Comparison of ENCODE assay signal across 9 cellular contexts in genomic region chr20:21513181-21513663, GRCh38. TPM values are rescaled to one million over a fixed set of nuclear protein-coding genes. Genes with fewer than 3 reads are reported as not detected.
A peak's percentile ranks its signal among the peaks of the same experiment; 100 is the strongest.
DNase-seq lines count a peak whose midpoint lies in the region; ATAC-seq and TF ChIP-seq lines count a peak whose summit lies in the region.
"Had no signal": no experiment of that assay in that cellular context is flagged by ENCODE, and none has a peak within 500 bp of the region (broad histone marks: within the 10 kb centered on the region; RNA-seq: fewer than 3 reads in every experiment).

No MANE protein-coding gene starts in this region.

- H3K27ac Mint-ChIP-seq in activated CD4-positive, alpha-beta T cell treated with anti-CD3 and anti-CD28 coated beads, Interleukin-2, amount 10 ng/mL, durations not matched to agents 7 days and 5 days, result peak overlapping the region; percentile 54
- no peak overlapping the region for H3K27ac Mint-ChIP-seq in glutamatergic neuron (ENCODE audit: unreplicated experiment)
- H3K27ac Mint-ChIP-seq: activated CD8-positive, alpha-beta memory T cell treated with anti-CD3 and anti-CD28 coated beads, Interleukin-2, amount 10 ng/mL, durations not matched to agents 7 days and 5 days had no signal

- no peak for DNase-seq in activated CD4-positive, alpha-beta T cell treated with anti-CD3 and anti-CD28 coated beads, Interleukin-2, amount 10 ng/mL, durations not matched to agents 7 days and 5 days
- DNase-seq in activated CD4-positive, alpha-beta T cell treated with anti-CD3 and anti-CD28 coated beads, Interleukin-2, amount 50 U/mL, for 1 hour, result no peak
- DNase-seq in glutamatergic neuron (peak; percentile 19), pons (ENCODE audit: low spot score) (no peak)
- DNase-seq in stimulated activated CD8-positive, alpha-beta memory T cell treated with anti-CD3 and anti-CD28 coated beads, Interleukin-4, amount 100 ng/mL, for 48 hours, result peak; percentile 36
- no peak for DNase-seq in stimulated activated CD4-positive, alpha-beta T cell treated with anti-CD3 and anti-CD28 coated beads, Interleukin-4, amount 100 ng/mL, for 24 hours

- H3K36me3 Mint-ChIP-seq in activated CD4-positive, alpha-beta T cell treated with anti-CD3 and anti-CD28 coated beads, Interleukin-2, amount 10 ng/mL, durations not matched to agents 7 days and 5 days (ENCODE audit: low read depth), result peaks cover 3% of the 10 kb centered on the region
- H3K36me3 Mint-ChIP-seq in glutamatergic neuron (ENCODE audit: unreplicated experiment), result no peaks in the 10 kb centered on the region

- ATAC-seq in SK-N-SH treated with all-trans-retinoic acid at 6 μM for 48 hours, result peak; percentile 26; the same call in 2 of the 3 replicates
- no peak for ATAC-seq in HG03460 (IDR thresholded peaks at IDR 0.05; ENCODE audit: unreplicated experiment)
- ATAC-seq: activated CD8-positive, alpha-beta memory T cell treated with anti-CD3 and anti-CD28 coated beads, Interleukin-2, amount 10 ng/mL, durations not matched to agents 7 days and 5 days had no signal

- H3K4me1 Mint-ChIP-seq in activated CD4-positive, alpha-beta T cell treated with anti-CD3 and anti-CD28 coated beads, Interleukin-2, amount 10 ng/mL, durations not matched to agents 7 days and 5 days, result peaks cover 24% of the 10 kb centered on the region
- peaks cover 21% of the 10 kb centered on the region for H3K4me1 Mint-ChIP-seq in glutamatergic neuron (ENCODE audit: low read depth, unreplicated experiment)

- POLR2A ChIA-PET in activated CD4-positive, alpha-beta T cell treated with anti-CD3 and anti-CD28 coated beads, Interleukin-2, amount 10 ng/mL, durations not matched to agents 7 days and 5 days (lab: Charles Lee), result no interaction called here

- TF ChIP-seq CTCF in glutamatergic neuron (IDR thresholded peaks at IDR 0.05; ENCODE audit: partially characterized antibody, unreplicated experiment), result no peak

- peaks cover 79% of the 10 kb centered on the region for H3K27me3 Mint-ChIP-seq in activated CD4-positive, alpha-beta T cell treated with anti-CD3 and anti-CD28 coated beads, Interleukin-2, amount 10 ng/mL, durations not matched to agents 7 days and 5 days
- H3K27me3 Mint-ChIP-seq in glutamatergic neuron (ENCODE audit: unreplicated experiment), result peaks cover 44% of the 10 kb centered on the region

- no peak overlapping the region for H3K4me3 Mint-ChIP-seq in activated CD4-positive, alpha-beta T cell treated with anti-CD3 and anti-CD28 coated beads, Interleukin-2, amount 10 ng/mL, durations not matched to agents 7 days and 5 days
- no peak overlapping the region for H3K4me3 Mint-ChIP-seq in glutamatergic neuron (ENCODE audit: unreplicated experiment)
- H3K4me3 Mint-ChIP-seq: activated CD8-positive, alpha-beta memory T cell treated with anti-CD3 and anti-CD28 coated beads, Interleukin-2, amount 10 ng/mL, durations not matched to agents 7 days and 5 days had no signal

- H3K9me3 Mint-ChIP-seq in activated CD4-positive, alpha-beta T cell treated with anti-CD3 and anti-CD28 coated beads, Interleukin-2, amount 10 ng/mL, durations not matched to agents 7 days and 5 days, result no peaks in the 10 kb centered on the region
- peaks cover 21% of the 10 kb centered on the region for H3K9me3 Mint-ChIP-seq in glutamatergic neuron (ENCODE audit: unreplicated experiment)

- CTCF ChIA-PET in activated CD4-positive, alpha-beta T cell treated with anti-CD3 and anti-CD28 coated beads, Interleukin-2, amount 10 ng/mL, durations not matched to agents 7 days and 5 days (lab: Charles Lee), result no interaction called here

TF ChIP-seq in SK-N-SH treated with all-trans-retinoic acid at 6 μM for 48 hours, 23 proteins besides CTCF, POLR2A, EP300 and RAD21 (continues in another document):
- TF ChIP-seq TCF4 (CRISPR knock-in tag; IDR thresholded peaks at IDR 0.05; ENCODE audit: borderline replicate concordance) (no peak), CSDC2 (CRISPR knock-in tag; IDR thresholded peaks at IDR 0.05) (no peak), SNAI2 (CRISPR knock-in tag; IDR thresholded peaks at IDR 0.05) (no peak), CSRNP3 (CRISPR knock-in tag; IDR thresholded peaks at IDR 0.05) (no peak), ZC3H10 (CRISPR knock-in tag; IDR thresholded peaks at IDR 0.05) (no peak), ZNF8 (CRISPR knock-in tag; IDR thresholded peaks at IDR 0.05) (no peak), TOX (CRISPR knock-in tag; IDR thresholded peaks at IDR 0.05; ENCODE audit: borderline replicate concordance) (no peak), TSHZ2 (CRISPR knock-in tag; IDR thresholded peaks at IDR 0.05) (no peak), RARB (CRISPR knock-in tag; IDR thresholded peaks at IDR 0.05) (no peak), PATZ1 (CRISPR knock-in tag; IDR thresholded peaks at IDR 0.05; ENCODE audit: borderline replicate concordance) (no peak), ZNF565 (CRISPR knock-in tag; conservative IDR thresholded peaks at IDR 0.05; ENCODE audit: low read depth) (no peak)
- TF ChIP-seq, protein P1, sequence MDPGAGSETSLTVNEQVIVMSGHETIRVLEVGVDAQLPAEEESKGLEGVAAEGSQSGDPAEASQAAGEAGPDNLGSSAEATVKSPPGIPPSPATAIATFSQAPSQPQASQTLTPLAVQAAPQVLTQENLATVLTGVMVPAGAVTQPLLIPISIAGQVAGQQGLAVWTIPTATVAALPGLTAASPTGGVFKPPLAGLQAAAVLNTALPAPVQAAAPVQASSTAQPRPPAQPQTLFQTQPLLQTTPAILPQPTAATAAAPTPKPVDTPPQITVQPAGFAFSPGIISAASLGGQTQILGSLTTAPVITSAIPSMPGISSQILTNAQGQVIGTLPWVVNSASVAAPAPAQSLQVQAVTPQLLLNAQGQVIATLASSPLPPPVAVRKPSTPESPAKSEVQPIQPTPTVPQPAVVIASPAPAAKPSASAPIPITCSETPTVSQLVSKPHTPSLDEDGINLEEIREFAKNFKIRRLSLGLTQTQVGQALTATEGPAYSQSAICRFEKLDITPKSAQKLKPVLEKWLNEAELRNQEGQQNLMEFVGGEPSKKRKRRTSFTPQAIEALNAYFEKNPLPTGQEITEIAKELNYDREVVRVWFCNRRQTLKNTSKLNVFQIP (CRISPR knock-in tag; IDR thresholded peaks at IDR 0.05; ENCODE audit: borderline replicate concordance, low read depth), result no peak

RNA-seq across cellular contexts. Expression of gene NKX2-2, which starts 0.6 kb away (rescaled TPM):
- total RNA-seq in activated CD4-positive, alpha-beta T cell treated with anti-CD3 and anti-CD28 coated beads, Interleukin-2, amount 10 ng/mL, durations not matched to agents 7 days and 5 days, result not detected
- total RNA-seq in glutamatergic neuron (ENCODE audit: unreplicated experiment), result 1.2 TPM
- total RNA-seq: activated CD8-positive, alpha-beta memory T cell treated with anti-CD3 and anti-CD28 coated beads, Interleukin-2, amount 10 ng/mL, durations not matched to agents 7 days and 5 days had no signal

Comparison
In these comparisons a context has a peak if more than half of its experiments do, and no peak if none do; other contexts are left out.
1. DNase-seq: peak in glutamatergic neuron (single experiment) and stimulated activated CD8-positive, alpha-beta memory T cell treated with anti-CD3 and anti-CD28 coated beads, Interleukin-4, amount 100 ng/mL, for 48 hours (single experiment); none in activated CD4-positive, alpha-beta T cell treated with anti-CD3 and anti-CD28 coated beads, Interleukin-2, amount 10 ng/mL, durations not matched to agents 7 days and 5 days (single experiment), activated CD4-positive, alpha-beta T cell treated with anti-CD3 and anti-CD28 coated beads, Interleukin-2, amount 50 U/mL, for 1 hour (single experiment), pons (single experiment) and stimulated activated CD4-positive, alpha-beta T cell treated with anti-CD3 and anti-CD28 coated beads, Interleukin-4, amount 100 ng/mL, for 24 hours (single experiment).